Comparison of ENCODE assay signal across 8 cellular contexts in genomic region chr2:240579771-240580614, GRCh38. TPM values are rescaled to one million over a fixed set of nuclear protein-coding genes. Genes with fewer than 3 reads are reported as not detected.
DNase-seq lines count a peak whose midpoint lies in the region; ATAC-seq and TF ChIP-seq lines count a peak whose summit lies in the region.

No MANE protein-coding gene starts in this region.

- peaks cover 2% of the 10 kb centered on the region for H3K36me3 Mint-ChIP-seq in activated naive CD4-positive, alpha-beta T cell treated with anti-CD3 and anti-CD28 coated beads, Interleukin-2, amount 50 U/mL, for 24 hours

- ATAC-seq in HCT116 (peak; percentile 82), GM21367 (IDR thresholded peaks at IDR 0.05; ENCODE audit: unreplicated experiment) (no peak)

- H3K9me3 Mint-ChIP-seq in activated naive CD4-positive, alpha-beta T cell treated with anti-CD3 and anti-CD28 coated beads, Interleukin-2, amount 50 U/mL, for 24 hours, result no peaks in the 10 kb centered on the region

- no TSS peak for BruUV-seq in HCT116 (replicated peaks; lab: Mats Ljungman, UMichigan)

- H3K4me3 ChIP-seq in HCT116 (replicated peaks in 1 of 2; ENCODE audit: low read depth in 1 of 2, low read length in 2 of 2), result peak overlapping the region; percentile 1 to 40; a peak in 3 of 4 replicates

- intact Hi-C loops in HCT116 (cut with micrococcal nuclease), result loop anchor here (1.0 kb wide), 1 partner anchor 14 kb away; no protein-coding TSS in a partner anchor

- POLR2A ChIA-PET in HCT116 (lab: Charles Lee) (interaction anchor here (1.2 to 1.6 kb wide), 4 partner anchors 10 to 19 kb away, joined by 3 to 10 read pairs (median 6); no protein-coding TSS in a partner anchor), RWPE1 (lab: Yijun Ruan, JAX; ENCODE audit: low non-redundant PET) (interaction anchor here (0.7 to 0.9 kb wide), 2 partner anchors 14 to 483 kb away, joined by 3 read pairs; no protein-coding TSS in a partner anchor)

- CTCF ChIA-PET in HCT116 (lab: Charles Lee) (interaction anchor here (0.7 to 3.7 kb wide), 12 partner anchors 9 to 357 kb away, joined by 3 to 48 read pairs (median 3); no protein-coding TSS in a partner anchor), RWPE1 (lab: Yijun Ruan, JAX) (interaction anchor here (0.6 to 1.9 kb wide), 8 partner anchors 9 to 266 kb away, joined by 3 to 16 read pairs (median 4); no protein-coding TSS in a partner anchor)

- H3K4me3 Mint-ChIP-seq in activated naive CD4-positive, alpha-beta T cell treated with anti-CD3 and anti-CD28 coated beads, Interleukin-2, amount 50 U/mL, for 24 hours, result no peak overlapping the region

- no peak for TF ChIP-seq RAD21 in HCT116 (IDR thresholded peaks at IDR 0.05; ENCODE audit: low read depth)

- H3K27me3 Mint-ChIP-seq in activated naive CD4-positive, alpha-beta T cell treated with anti-CD3 and anti-CD28 coated beads, Interleukin-2, amount 50 U/mL, for 24 hours, result no peaks in the 10 kb centered on the region

- peak overlapping the region; percentile 70 for H3K9ac ChIP-seq in HCT116 (ENCODE audit: low read length)

- no peak for TF ChIP-seq POLR2A in HCT116 (IDR thresholded peaks at IDR 0.05; ENCODE audit: borderline replicate concordance, extremely low read depth, insufficient read depth, insufficient read length)

- RAD21 ChIA-PET in HCT116 (lab: Charles Lee; ENCODE audit: low non-redundant PET in 1 of 2, low total read pairs in 2 of 2, uncharacterized antibody in 2 of 2, unreplicated experiment in 2 of 2), result interaction anchor here (0.8 to 1.3 kb wide), 2 partner anchors 14 kb away, joined by 5 read pairs; no protein-coding TSS in a partner anchor

- H3K27me3 ChIP-seq in HCT116 (ENCODE audit: insufficient read depth, low read length), result no peaks in the 10 kb centered on the region

- peak overlapping the region; percentile 77 for H3K4me2 ChIP-seq in HCT116 (ENCODE audit: low read length)

- TF ChIP-seq CTCF in HCT116 (IDR thresholded peaks at IDR 0.05 in 2 of 3, conservative IDR thresholded peaks at IDR 0.05 in 1 of 3; ENCODE audit: borderline replicate concordance in 1 of 3, insufficient read depth in 1 of 3, low read depth in 2 of 3, low read length in 2 of 3) (peak in 2 of 3 experiments; percentile 62 to 75; a peak in 4 of 6 replicates), RWPE1 (conservative IDR thresholded peaks at IDR 0.05; ENCODE audit: low read depth) (peak; percentile 51)

- H3K4me1 Mint-ChIP-seq in activated naive CD4-positive, alpha-beta T cell treated with anti-CD3 and anti-CD28 coated beads, Interleukin-2, amount 50 U/mL, for 24 hours, result peaks cover 41% of the 10 kb centered on the region

- H3K79me2 ChIP-seq in HCT116 (ENCODE audit: insufficient read depth, low read length), result peaks cover 60% of the 10 kb centered on the region

- peak; percentile 89 for DNase-seq in CD1c-positive myeloid dendritic cell (ENCODE audit: extremely low spot score)
- DNase-seq in HCT116 (ENCODE audit: low read depth, low spot score), result peak; percentile 77
- peak; percentile 78 for DNase-seq in RWPE1 (ENCODE audit: low spot score)
- peak; percentile 52 for DNase-seq in hepatic stellate cell (ENCODE audit: low spot score)
- peak; percentile 69 to 71 for DNase-seq in stimulated activated CD4-positive, alpha-beta T cell treated with anti-CD3 and anti-CD28 coated beads, Interleukin-4, amount 100 ng/mL, for 4 hours
- DNase-seq in cerebellum (ENCODE audit: low spot score), result no peak

- no peaks in the 10 kb centered on the region for H3K9me3 ChIP-seq in HCT116 (ENCODE audit: control insufficient read depth in 1 of 2, insufficient read depth in 1 of 2, low read depth in 1 of 2, low read length in 2 of 2)

- no peak overlapping the region for H2AFZ ChIP-seq in HCT116 (ENCODE audit: low read depth, low read length, poor library complexity, severe bottlenecking)

- no peaks in the 10 kb centered on the region for H3K9me2 ChIP-seq in HCT116 (ENCODE audit: insufficient read depth)

- peak overlapping the region; percentile 84 for H3K27ac Mint-ChIP-seq in activated naive CD4-positive, alpha-beta T cell treated with anti-CD3 and anti-CD28 coated beads, Interleukin-2, amount 50 U/mL, for 24 hours

- H4K20me1 ChIP-seq in HCT116 (ENCODE audit: insufficient read depth), result no peaks in the 10 kb centered on the region

- peak overlapping the region; percentile 77 for H3K27ac ChIP-seq in HCT116 (ENCODE audit: low read depth, low read length)
- peak overlapping the region; percentile 98 for H3K27ac ChIP-seq in RWPE1

- no peaks in the 10 kb centered on the region for H3K36me3 ChIP-seq in HCT116 (ENCODE audit: control insufficient read depth in 1 of 2, insufficient read depth in 2 of 2, low read length in 2 of 2)

- peaks cover 42 to 55% of the 10 kb centered on the region in 2 experiments for H3K4me1 ChIP-seq in HCT116 (ENCODE audit: control insufficient read depth in 1 of 2, insufficient read depth in 2 of 2, low read length in 2 of 2)

TF ChIP-seq in HCT116, 20 proteins besides CTCF, POLR2A, EP300 and RAD21:
- TF ChIP-seq POLR2AphosphoS5 (IDR thresholded peaks at IDR 0.05; ENCODE audit: low read depth, low read length) (no peak), JUND (IDR thresholded peaks at IDR 0.05) (no peak), FOSL1 (IDR thresholded peaks at IDR 0.05; ENCODE audit: low read depth) (no peak), ZBTB33 (IDR thresholded peaks at IDR 0.05; ENCODE audit: extremely low read depth, insufficient replicate concordance, low read length) (no peak), EZH2phosphoT487 (IDR thresholded peaks at IDR 0.05; ENCODE audit: borderline replicate concordance) (no peak), ZNF274 (IDR thresholded peaks at IDR 0.05; ENCODE audit: low read depth, low read length) (no peak), ELF1 (IDR thresholded peaks at IDR 0.05; ENCODE audit: borderline replicate concordance, low read depth) (no peak), SIN3A (IDR thresholded peaks at IDR 0.05; ENCODE audit: low read depth) (no peak), YY1 (IDR thresholded peaks at IDR 0.05; ENCODE audit: extremely low read depth, insufficient replicate concordance, low read depth, low read length) (no peak), EZH2 (IDR thresholded peaks at IDR 0.05) (no peak), ZFX (IDR thresholded peaks at IDR 0.05) (no peak), ATF3 (IDR thresholded peaks at IDR 0.05) (no peak), CBX3 (IDR thresholded peaks at IDR 0.05; ENCODE audit: low read depth) (no peak), TCF7L2 (IDR thresholded peaks at IDR 0.05; ENCODE audit: borderline replicate concordance, extremely low read depth, insufficient read depth, insufficient read length) (no peak)
- TF ChIP-seq, protein P1, sequence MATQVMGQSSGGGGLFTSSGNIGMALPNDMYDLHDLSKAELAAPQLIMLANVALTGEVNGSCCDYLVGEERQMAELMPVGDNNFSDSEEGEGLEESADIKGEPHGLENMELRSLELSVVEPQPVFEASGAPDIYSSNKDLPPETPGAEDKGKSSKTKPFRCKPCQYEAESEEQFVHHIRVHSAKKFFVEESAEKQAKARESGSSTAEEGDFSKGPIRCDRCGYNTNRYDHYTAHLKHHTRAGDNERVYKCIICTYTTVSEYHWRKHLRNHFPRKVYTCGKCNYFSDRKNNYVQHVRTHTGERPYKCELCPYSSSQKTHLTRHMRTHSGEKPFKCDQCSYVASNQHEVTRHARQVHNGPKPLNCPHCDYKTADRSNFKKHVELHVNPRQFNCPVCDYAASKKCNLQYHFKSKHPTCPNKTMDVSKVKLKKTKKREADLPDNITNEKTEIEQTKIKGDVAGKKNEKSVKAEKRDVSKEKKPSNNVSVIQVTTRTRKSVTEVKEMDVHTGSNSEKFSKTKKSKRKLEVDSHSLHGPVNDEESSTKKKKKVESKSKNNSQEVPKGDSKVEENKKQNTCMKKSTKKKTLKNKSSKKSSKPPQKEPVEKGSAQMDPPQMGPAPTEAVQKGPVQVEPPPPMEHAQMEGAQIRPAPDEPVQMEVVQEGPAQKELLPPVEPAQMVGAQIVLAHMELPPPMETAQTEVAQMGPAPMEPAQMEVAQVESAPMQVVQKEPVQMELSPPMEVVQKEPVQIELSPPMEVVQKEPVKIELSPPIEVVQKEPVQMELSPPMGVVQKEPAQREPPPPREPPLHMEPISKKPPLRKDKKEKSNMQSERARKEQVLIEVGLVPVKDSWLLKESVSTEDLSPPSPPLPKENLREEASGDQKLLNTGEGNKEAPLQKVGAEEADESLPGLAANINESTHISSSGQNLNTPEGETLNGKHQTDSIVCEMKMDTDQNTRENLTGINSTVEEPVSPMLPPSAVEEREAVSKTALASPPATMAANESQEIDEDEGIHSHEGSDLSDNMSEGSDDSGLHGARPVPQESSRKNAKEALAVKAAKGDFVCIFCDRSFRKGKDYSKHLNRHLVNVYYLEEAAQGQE (IDR thresholded peaks at IDR 0.05; ENCODE audit: low read depth), result no peak

RNA-seq across cellular contexts. Expression of gene CAPN10, which starts 6.5 kb away (rescaled TPM):
- total RNA-seq in HCT116 (2021; ENCODE audit: unreplicated experiment), result 40.7 TPM
- polyA plus RNA-seq in HCT116 (2012), result 22.2 and 24.0 TPM in 2 replicates
- 31.2 TPM for total RNA-seq in cerebellum

RNA-seq across cellular contexts. Expression of gene RNPEPL1, which starts 11.7 kb away (rescaled TPM):
- total RNA-seq in HCT116 (2021; ENCODE audit: unreplicated experiment) (49.7 TPM), cerebellum (5.4 TPM)
- polyA plus RNA-seq in HCT116 (2012), result 56.1 and 58.0 TPM in 2 replicates

RNA-seq across cellular contexts. Expression of gene DUSP28, which starts 19.8 kb away (rescaled TPM):
- total RNA-seq in HCT116 (2021; ENCODE audit: unreplicated experiment), result 5.6 TPM
- polyA plus RNA-seq in HCT116 (2012), result 5.0 and 8.8 TPM in 2 replicates
- total RNA-seq in cerebellum, result 3.1 TPM

RNA-seq across cellular contexts. Expression of gene ANKMY1, which starts 22.2 kb away (rescaled TPM):
- total RNA-seq in HCT116 (2021; ENCODE audit: unreplicated experiment) (28.3 TPM), cerebellum (13.2 TPM)
- polyA plus RNA-seq in HCT116 (2012), result 22.6 and 23.2 TPM in 2 replicates

RNA-seq across cellular contexts. Expression of gene GPR35, which starts 45.3 kb away (rescaled TPM):
- 4.2 TPM for total RNA-seq in HCT116 (2021; ENCODE audit: unreplicated experiment)
- polyA plus RNA-seq in HCT116 (2012), result 4.7 and 5.5 TPM in 2 replicates
- 2.4 TPM for total RNA-seq in cerebellum
